In the genomic region with DNA sequence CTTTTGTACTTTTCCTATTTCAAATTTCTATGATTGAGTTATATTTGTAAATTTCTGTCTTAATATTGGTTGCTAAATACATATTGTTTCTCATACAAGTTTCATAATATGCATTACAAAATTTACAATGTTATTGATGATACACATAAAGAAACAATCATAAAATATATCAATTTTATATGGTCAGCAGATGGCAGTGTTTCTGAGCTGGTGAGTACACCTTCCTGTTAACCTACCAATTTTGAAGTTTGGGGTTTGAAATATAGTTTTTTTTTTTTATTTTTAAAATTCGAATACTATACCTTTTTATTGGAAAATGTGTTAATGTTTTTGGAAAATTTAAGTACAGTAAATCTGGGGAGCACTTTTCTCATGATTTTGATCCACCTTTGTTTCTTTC, we compare ENCODE assay signal across 2 cellular contexts.
TF ChIP-seq lines count a peak whose summit lies in the region.

No MANE protein-coding gene starts in this region.

TF ChIP-seq in SK-N-SH, 30 proteins besides CTCF, POLR2A, EP300 and RAD21 (continued from another document):
- TF ChIP-seq, protein P1, sequence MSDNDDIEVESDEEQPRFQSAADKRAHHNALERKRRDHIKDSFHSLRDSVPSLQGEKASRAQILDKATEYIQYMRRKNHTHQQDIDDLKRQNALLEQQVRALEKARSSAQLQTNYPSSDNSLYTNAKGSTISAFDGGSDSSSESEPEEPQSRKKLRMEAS (IDR thresholded peaks at IDR 0.05; ENCODE audit: low read depth) = no peak
- TF ChIP-seq MEF2A (IDR thresholded peaks at IDR 0.05; ENCODE audit: borderline replicate concordance, low read depth) (no peak), YY1 (IDR thresholded peaks at IDR 0.05; ENCODE audit: low read depth) (no peak)
TF ChIP-seq in SK-N-SH: peak in this region for 0.

TF ChIP-seq in SK-N-SH treated with all-trans-retinoic acid at 6 μM for 48 hours, 23 proteins besides CTCF, POLR2A, EP300 and RAD21 (continued from another document):
- TF ChIP-seq, protein P2, sequence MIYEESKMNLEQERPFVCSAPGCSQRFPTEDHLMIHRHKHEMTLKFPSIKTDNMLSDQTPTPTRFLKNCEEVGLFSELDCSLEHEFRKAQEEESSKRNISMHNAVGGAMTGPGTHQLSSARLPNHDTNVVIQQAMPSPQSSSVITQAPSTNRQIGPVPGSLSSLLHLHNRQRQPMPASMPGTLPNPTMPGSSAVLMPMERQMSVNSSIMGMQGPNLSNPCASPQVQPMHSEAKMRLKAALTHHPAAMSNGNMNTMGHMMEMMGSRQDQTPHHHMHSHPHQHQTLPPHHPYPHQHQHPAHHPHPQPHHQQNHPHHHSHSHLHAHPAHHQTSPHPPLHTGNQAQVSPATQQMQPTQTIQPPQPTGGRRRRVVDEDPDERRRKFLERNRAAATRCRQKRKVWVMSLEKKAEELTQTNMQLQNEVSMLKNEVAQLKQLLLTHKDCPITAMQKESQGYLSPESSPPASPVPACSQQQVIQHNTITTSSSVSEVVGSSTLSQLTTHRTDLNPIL (CRISPR knock-in tag; IDR thresholded peaks at IDR 0.05; ENCODE audit: low read depth) = no peak
- TF ChIP-seq CSDC2 (CRISPR knock-in tag; IDR thresholded peaks at IDR 0.05) (no peak), TOX (CRISPR knock-in tag; IDR thresholded peaks at IDR 0.05; ENCODE audit: borderline replicate concordance) (no peak), ZNF8 (CRISPR knock-in tag; IDR thresholded peaks at IDR 0.05) (no peak), PPARA (CRISPR knock-in tag; IDR thresholded peaks at IDR 0.05; ENCODE audit: borderline replicate concordance) (no peak), ZNF70 (CRISPR knock-in tag; IDR thresholded peaks at IDR 0.05) (no peak)
- TF ChIP-seq, protein P3, sequence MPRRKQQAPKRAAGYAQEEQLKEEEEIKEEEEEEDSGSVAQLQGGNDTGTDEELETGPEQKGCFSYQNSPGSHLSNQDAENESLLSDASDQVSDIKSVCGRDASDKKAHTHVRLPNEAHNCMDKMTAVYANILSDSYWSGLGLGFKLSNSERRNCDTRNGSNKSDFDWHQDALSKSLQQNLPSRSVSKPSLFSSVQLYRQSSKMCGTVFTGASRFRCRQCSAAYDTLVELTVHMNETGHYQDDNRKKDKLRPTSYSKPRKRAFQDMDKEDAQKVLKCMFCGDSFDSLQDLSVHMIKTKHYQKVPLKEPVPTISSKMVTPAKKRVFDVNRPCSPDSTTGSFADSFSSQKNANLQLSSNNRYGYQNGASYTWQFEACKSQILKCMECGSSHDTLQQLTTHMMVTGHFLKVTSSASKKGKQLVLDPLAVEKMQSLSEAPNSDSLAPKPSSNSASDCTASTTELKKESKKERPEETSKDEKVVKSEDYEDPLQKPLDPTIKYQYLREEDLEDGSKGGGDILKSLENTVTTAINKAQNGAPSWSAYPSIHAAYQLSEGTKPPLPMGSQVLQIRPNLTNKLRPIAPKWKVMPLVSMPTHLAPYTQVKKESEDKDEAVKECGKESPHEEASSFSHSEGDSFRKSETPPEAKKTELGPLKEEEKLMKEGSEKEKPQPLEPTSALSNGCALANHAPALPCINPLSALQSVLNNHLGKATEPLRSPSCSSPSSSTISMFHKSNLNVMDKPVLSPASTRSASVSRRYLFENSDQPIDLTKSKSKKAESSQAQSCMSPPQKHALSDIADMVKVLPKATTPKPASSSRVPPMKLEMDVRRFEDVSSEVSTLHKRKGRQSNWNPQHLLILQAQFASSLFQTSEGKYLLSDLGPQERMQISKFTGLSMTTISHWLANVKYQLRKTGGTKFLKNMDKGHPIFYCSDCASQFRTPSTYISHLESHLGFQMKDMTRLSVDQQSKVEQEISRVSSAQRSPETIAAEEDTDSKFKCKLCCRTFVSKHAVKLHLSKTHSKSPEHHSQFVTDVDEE (CRISPR knock-in tag; IDR thresholded peaks at IDR 0.05) = no peak
